In genomic region chr6:53544050-53544499, GRCh38 we compare ENCODE assay signal across 8 cellular contexts. TPM values are rescaled to one million over a fixed set of nuclear protein-coding genes. Genes with fewer than 3 reads are reported as not detected.
DNase-seq lines count a peak whose midpoint lies in the region; ATAC-seq and TF ChIP-seq lines count a peak whose summit lies in the region.

No MANE protein-coding gene starts in this region.

- H3K9me3 ChIP-seq in OCI-LY7 (ENCODE audit: low read length) = no peaks in the 10 kb centered on the region

- H3K36me3 ChIP-seq in OCI-LY7 (ENCODE audit: insufficient read depth, low read length) = peaks cover 7% of the 10 kb centered on the region; the same call in 1 of the 2 replicates

- no TSS peak for BruUV-seq in OCI-LY7 (replicated peaks; lab: Mats Ljungman, UMichigan)

- TF ChIP-seq CTCF in OCI-LY7 (conservative IDR thresholded peaks at IDR 0.05; ENCODE audit: low read length) = no peak

- peak overlapping the region; percentile 83 for H2AFZ ChIP-seq in OCI-LY7 (ENCODE audit: low read length)

- peaks cover 9% of the 10 kb centered on the region for H4K20me1 ChIP-seq in OCI-LY7 (ENCODE audit: insufficient read depth, low read length)

- intact Hi-C loops in OCI-LY7 (cut with micrococcal nuclease; ENCODE audit: unreplicated experiment) = loop anchor here (1.0 kb wide), 1 partner anchor 107 kb away; no protein-coding TSS in a partner anchor

- peaks cover 34% of the 10 kb centered on the region for H3K4me1 ChIP-seq in OCI-LY7 (ENCODE audit: insufficient read depth, low read length, poor library complexity, severe bottlenecking)

- H3K4me3 ChIP-seq in OCI-LY7 (ENCODE audit: low read depth, low read length, poor library complexity, severe bottlenecking) = peak overlapping the region; percentile 96

- H3K27ac ChIP-seq in OCI-LY7 (ENCODE audit: low read depth, low read length, poor library complexity, severe bottlenecking) (peak overlapping the region; percentile 66), cingulate gyrus (ENCODE audit: low read depth, low read length) (peak overlapping the region; percentile 85)

- DNase-seq in NCI-H524 (lab: John Stamatoyannopoulos, UW) (peak; percentile 26 to 54), NCI-H524 treated with DMSO at 0.1 percent for 48 hours (lab: John Stamatoyannopoulos, UW) (no peak), OCI-LY7 (ENCODE audit: low spot score) (peak; percentile 28), myocyte (ENCODE audit: low read depth) (peak; percentile 6), GDM1 (lab: John Stamatoyannopoulos, UW) (no peak)

- peak overlapping the region; percentile 91 for H3K4me2 ChIP-seq in OCI-LY7 (ENCODE audit: low read length)

- no peaks in the 10 kb centered on the region for H3K9me2 ChIP-seq in OCI-LY7 (ENCODE audit: insufficient read depth, low read length)

- peaks cover 41% of the 10 kb centered on the region; the same call in 1 of the 2 replicates for H3K79me2 ChIP-seq in OCI-LY7 (ENCODE audit: insufficient read depth, low read depth, low read length)

- POLR2A ChIA-PET in OCI-LY7 (lab: Charles Lee) = interaction anchor here (0.6 to 1.4 kb wide), 3 partner anchors 10 to 20 kb away, joined by 3 to 6 read pairs (median 3); no protein-coding TSS in a partner anchor

- CTCF ChIA-PET in OCI-LY7 (lab: Charles Lee; ENCODE audit: unreplicated experiment) = interaction anchor here (0.6 to 1.2 kb wide), 2 partner anchors 23 to 51 kb away, joined by 3 to 4 read pairs; no protein-coding TSS in a partner anchor

- ATAC-seq in GM21529 (IDR thresholded peaks at IDR 0.05; ENCODE audit: unreplicated experiment) (no peak), HG03039 (IDR thresholded peaks at IDR 0.05; ENCODE audit: unreplicated experiment) (no peak)

RNA-seq across cellular contexts. Expression of gene GCLC, which starts 0.8 kb away (rescaled TPM):
- 14.3 and 16.7 TPM in 2 replicates for total RNA-seq in OCI-LY7 (2014; rRNA removed; shearing (Covaris generic))
- total RNA-seq in OCI-LY7 (2022) (27.8 and 30.4 TPM in 2 replicates), myocyte (5.5 and 7.8 TPM in 2 replicates)
- polyA plus RNA-seq in myocyte (2012) = 6.8 TPM

Comparison
In these comparisons a context has a peak if more than half of its experiments do, and no peak if none do; other contexts are left out.
1. DNase-seq: peak in NCI-H524 (2 of 2), OCI-LY7 (single experiment) and myocyte (single experiment); none in NCI-H524 treated with DMSO at 0.1 percent for 48 hours (single experiment) and GDM1 (single experiment).